10 cellular contexts compared by ENCODE assay signal in the genomic region with DNA sequence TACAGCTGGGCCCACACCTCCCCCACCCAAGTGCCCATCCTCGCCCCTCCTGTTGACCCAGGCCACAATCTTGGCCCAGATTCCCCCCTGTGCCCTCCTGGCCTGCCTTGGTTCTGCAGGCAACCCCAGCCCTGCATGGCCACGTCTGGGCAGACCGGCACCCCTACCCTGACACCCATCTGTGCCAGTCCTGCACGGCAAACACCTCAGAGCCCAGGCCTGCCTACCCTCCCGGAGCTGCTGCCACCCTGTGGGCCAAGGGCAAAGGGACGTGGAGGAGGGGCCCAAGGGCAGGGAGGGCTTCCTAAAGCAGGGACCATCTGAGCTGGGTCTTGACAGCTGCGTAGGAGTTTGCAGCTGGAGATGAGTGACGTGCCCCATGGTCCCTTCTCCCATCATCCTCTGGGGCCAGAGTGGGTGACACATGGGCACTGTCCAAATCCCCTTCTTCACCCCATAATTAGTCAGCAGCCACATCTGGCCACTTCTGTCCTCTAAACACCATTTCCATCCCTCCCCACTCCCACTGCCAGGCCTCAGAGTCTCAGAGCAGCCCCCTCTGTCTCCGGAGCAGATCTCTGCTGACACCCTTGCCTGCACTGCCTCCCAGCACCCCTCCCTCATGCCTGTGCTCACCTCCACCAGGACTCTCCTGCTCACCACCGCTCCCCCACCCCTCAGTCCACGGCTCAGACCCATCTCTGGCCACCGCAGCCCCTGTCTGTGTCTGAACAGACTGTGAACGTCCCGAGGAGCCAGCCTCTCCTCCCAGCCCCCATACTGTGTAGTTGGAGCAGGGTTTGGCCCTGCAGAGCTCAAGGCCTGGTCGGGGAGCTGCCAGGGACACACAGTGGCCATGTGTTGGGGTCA. TPM values are rescaled to one million over a fixed set of nuclear protein-coding genes. Genes with fewer than 3 reads are reported as not detected.
DNase-seq lines count a peak whose midpoint lies in the region; ATAC-seq and TF ChIP-seq lines count a peak whose summit lies in the region.
"Had no signal": no experiment of that assay in that cellular context is flagged by ENCODE, and none has a peak within 500 bp of the region (broad histone marks: within the 10 kb centered on the region; RNA-seq: fewer than 3 reads in every experiment).

No MANE protein-coding gene starts in this region.

- TSS peak; percentile 7 for BruUV-seq in mammary epithelial cell (replicated peaks; lab: Mats Ljungman, UMichigan)

- in situ Hi-C loops in mammary epithelial cell (cut with MboI; ENCODE audit: low sequenced_read_pairs in 2 of 2) = loop anchor here (5.0 to 25.0 kb wide), 2 partner anchors 107 to 423 kb away; a partner anchor contains a TSS

- no peaks in the 10 kb centered on the region for H3K27me3 Mint-ChIP-seq in activated naive CD4-positive, alpha-beta T cell treated with anti-CD3 and anti-CD28 coated beads, Interleukin-2, amount 50 U/mL, for 24 hours

- peaks cover 7% of the 10 kb centered on the region for H3K79me2 ChIP-seq in mammary epithelial cell (ENCODE audit: insufficient read depth, low read length)

- no peak for TF ChIP-seq POLR2A in uterus (IDR thresholded peaks at IDR 0.05)

- H3K4me3 Mint-ChIP-seq in activated naive CD4-positive, alpha-beta T cell treated with anti-CD3 and anti-CD28 coated beads, Interleukin-2, amount 50 U/mL, for 24 hours = no peak overlapping the region
- H3K4me3 Mint-ChIP-seq: natural killer cell had no signal

- H3K4me2 ChIP-seq in mammary epithelial cell (ENCODE audit: insufficient read depth, low read depth, low read length) = no peak overlapping the region

- H3K4me1 ChIP-seq in mammary epithelial cell (ENCODE audit: insufficient read depth, low read length) (peaks cover 41% of the 10 kb centered on the region), mucosa of descending colon (ENCODE audit: low read depth) (peaks cover 12% of the 10 kb centered on the region), uterus (peaks cover 16 to 30% of the 10 kb centered on the region in 2 donors)

- 63% methylated on average over 9 of the region's 15 CpGs for WGBS in mammary epithelial cell (ENCODE audit: low coverage, missing lambda C conversion rate)

- H3K27ac ChIP-seq in mammary epithelial cell (ENCODE audit: insufficient read depth, low read depth, low read length) = no peak overlapping the region
- H3K27ac ChIP-seq in uterus = peak overlapping the region; percentile 86 to 100

- ATAC-seq in mucosa of descending colon = peak; percentile 3
- no peak for ATAC-seq in GM21447 (IDR thresholded peaks at IDR 0.05; ENCODE audit: unreplicated experiment)
- ATAC-seq in GM21515 (IDR thresholded peaks at IDR 0.05; ENCODE audit: unreplicated experiment) = no peak
- ATAC-seq: natural killer cell had no signal

- H3K9ac ChIP-seq in mammary epithelial cell (ENCODE audit: insufficient read depth, low read length) = no peak overlapping the region

- dilution Hi-C loops in mammary epithelial cell (cut with HindIII; ENCODE audit: low sequenced_read_pairs) = loop anchor here (5.0 kb wide), 2 partner anchors 33 to 52 kb away; no protein-coding TSS in a partner anchor

- TF ChIP-seq CTCF in mammary epithelial cell (conservative IDR thresholded peaks at IDR 0.05 in 1 of 2, IDR thresholded peaks at IDR 0.05 in 1 of 2; ENCODE audit: extremely low read depth in 1 of 2, insufficient read depth in 1 of 2, low read depth in 1 of 2, low read length in 2 of 2) = peak in 1 of 2 donors; percentile 9
- TF ChIP-seq CTCF in mucosa of descending colon (IDR thresholded peaks at IDR 0.05) = no peak
- TF ChIP-seq CTCF in uterus (IDR thresholded peaks at IDR 0.05) = peak in 1 of 4 experiments; percentile 6

- no peaks in the 10 kb centered on the region for H3K36me3 Mint-ChIP-seq in activated naive CD4-positive, alpha-beta T cell treated with anti-CD3 and anti-CD28 coated beads, Interleukin-2, amount 50 U/mL, for 24 hours
- H3K36me3 Mint-ChIP-seq: natural killer cell had no signal

- peaks cover 2% of the 10 kb centered on the region for H4K20me1 ChIP-seq in mammary epithelial cell (ENCODE audit: insufficient read depth, low read length)

- H3K36me3 ChIP-seq in mammary epithelial cell (ENCODE audit: insufficient read depth, low read length) (peaks cover 11% of the 10 kb centered on the region), mucosa of descending colon (ENCODE audit: low read depth) (no peaks in the 10 kb centered on the region), uterus (no peaks in the 10 kb centered on the region)

- H3K27ac Mint-ChIP-seq in activated naive CD4-positive, alpha-beta T cell treated with anti-CD3 and anti-CD28 coated beads, Interleukin-2, amount 50 U/mL, for 24 hours = peak overlapping the region; percentile 35

- intact Hi-C loops in mammary epithelial cell (cut with micrococcal nuclease) = loop anchor here (2.0 kb wide), 1 partner anchor 78 kb away; no protein-coding TSS in a partner anchor
- intact Hi-C loops in mucosa of descending colon (cut with DNase I, micrococcal nuclease) = loop anchor here (5.0 kb wide), 1 partner anchor 107 kb away; no protein-coding TSS in a partner anchor
- intact Hi-C loops in uterus (cut with DNase I; ENCODE audit: low total_unique reads) = loop anchor here (5.0 kb wide), 1 partner anchor 107 kb away; no protein-coding TSS in a partner anchor

- CTCF ChIA-PET in mammary epithelial cell (lab: Charles Lee; ENCODE audit: low non-redundant PET) = interaction anchor here (0.9 kb wide), 1 partner anchor 109 kb away, joined by 3 read pairs; no protein-coding TSS in a partner anchor

- DNase-seq in activated naive CD4-positive, alpha-beta T cell treated with Interleukin-2 at 50 U/mL for 16 hours = no peak
- DNase-seq in mammary epithelial cell (no peak), mucosa of descending colon (peak in 1 of 3 donors; percentile 50), uterus (peak in 1 of 2 donors; percentile 48), NCI-H2227 treated with DMSO at 0.1 percent for 48 hours (lab: John Stamatoyannopoulos, UW) (no peak)
- DNase-seq: AML-193, natural killer cell had no signal

- H3K4me3 ChIP-seq in mammary epithelial cell (replicated peaks in 1 of 3; ENCODE audit: insufficient read depth in 1 of 3, low read depth in 2 of 3, low read length in 3 of 3) (no peak overlapping the region), mucosa of descending colon (no peak overlapping the region), uterus (no peak overlapping the region)

- no peaks in the 10 kb centered on the region for H3K4me1 Mint-ChIP-seq in activated naive CD4-positive, alpha-beta T cell treated with anti-CD3 and anti-CD28 coated beads, Interleukin-2, amount 50 U/mL, for 24 hours

- H3K9me3 ChIP-seq in mammary epithelial cell (replicated peaks; ENCODE audit: insufficient read depth, low read length) = no peaks in the 10 kb centered on the region
- no peaks in the 10 kb centered on the region for H3K9me3 ChIP-seq in mucosa of descending colon
- H3K9me3 ChIP-seq in uterus = no peaks in the 10 kb centered on the region

- H3K9me3 Mint-ChIP-seq in activated naive CD4-positive, alpha-beta T cell treated with anti-CD3 and anti-CD28 coated beads, Interleukin-2, amount 50 U/mL, for 24 hours = no peaks in the 10 kb centered on the region
- H3K9me3 Mint-ChIP-seq: natural killer cell had no signal

- H3K27me3 ChIP-seq in mammary epithelial cell (ENCODE audit: insufficient read depth, low read length) (no peaks in the 10 kb centered on the region), uterus (no peaks in the 10 kb centered on the region)

- no peak overlapping the region for H2AFZ ChIP-seq in mammary epithelial cell (ENCODE audit: low read depth, low read length)

RNA-seq across cellular contexts. Expression of a gene that starts 35.6 kb away (rescaled TPM):
- total RNA-seq in mammary epithelial cell (10 to 100 TPM; 10.3 to 15.5 TPM), mucosa of descending colon (10 to 100 TPM; 57.9 to 81.4 (median 58.5) TPM), uterus (10 to 100 TPM in 2 of 4 donors, 1 to 10 TPM in 2; 1.8 to 24.8 (median 14.0) TPM)
- polyA plus RNA-seq in mammary epithelial cell = 7.4 TPM
- polyA minus RNA-seq in mammary epithelial cell = 46.3 TPM
